17 cellular contexts compared by ENCODE assay signal in genomic region chr5:27778121-27778520, GRCh38.
DNase-seq lines count a peak whose midpoint lies in the region; ATAC-seq, FAIRE-seq and TF ChIP-seq lines count a peak whose summit lies in the region.
"Had no signal": no experiment of that assay in that cellular context is flagged by ENCODE, and none has a peak within 500 bp of the region (broad histone marks: within the 10 kb centered on the region; RNA-seq: fewer than 3 reads in every experiment).

No MANE protein-coding gene starts in this region.

- DNase-seq in Ammon's horn (ENCODE audit: low spot score): peak; percentile 63
- DNase-seq in HTR-8/SVneo (ENCODE audit: insufficient read length, low spot score): no peak
- peak; percentile 39 for DNase-seq in bronchial epithelial cell (ENCODE audit: low read depth)
- peak; percentile 1 for DNase-seq in iris pigment epithelial cell (ENCODE audit: low read depth)
- DNase-seq in activated CD4-positive, alpha-beta T cell treated with anti-CD3 and anti-CD28 coated beads for 4 hours: no peak
- no peak for DNase-seq in DMS 273 (lab: John Stamatoyannopoulos, UW; ENCODE audit: unreplicated experiment)
- DNase-seq: 8988T; AML-193; CD4-positive, CD25-positive, alpha-beta regulatory T cell; DMS 273 treated with DMSO at 0.1 percent for 48 hours; GOT3 had no signal

- H3K4me3 ChIP-seq in bronchial epithelial cell (ENCODE audit: low read depth, low read length): no peak overlapping the region
- H3K4me3 ChIP-seq: BLaER1 treated with 17β-estradiol and CSF1 and Interleukin-3, amounts not matched to agents 10 nM and 100 nM; GM12878 had no signal

- TF ChIP-seq CTCF in bronchial epithelial cell (IDR thresholded peaks at IDR 0.05; ENCODE audit: insufficient read depth, low read length, severe bottlenecking): no peak

- no peaks in the 10 kb centered on the region for H3K27me3 ChIP-seq in bronchial epithelial cell (ENCODE audit: control insufficient read depth, insufficient read depth, low read length)
- H3K27me3 ChIP-seq: BLaER1 treated with 17β-estradiol and CSF1 and Interleukin-3, amounts not matched to agents 10 nM and 100 nM had no signal

- FAIRE-seq in HTR-8/SVneo (lab: Jason Lieb, UNC): peak; percentile 36
- no peak for FAIRE-seq in bronchial epithelial cell (lab: Jason Lieb, UNC)
- FAIRE-seq: GM12878, GM18507, HepG2 had no signal

- no peaks in the 10 kb centered on the region for H3K36me3 ChIP-seq in bronchial epithelial cell (ENCODE audit: control insufficient read depth, insufficient read depth, low read length)
- H3K36me3 ChIP-seq: BLaER1 treated with 17β-estradiol and CSF1 and Interleukin-3, amounts not matched to agents 10 nM and 100 nM had no signal

- no peak for ATAC-seq in GM21717 (IDR thresholded peaks at IDR 0.05; ENCODE audit: unreplicated experiment)
- ATAC-seq in HG03280 (IDR thresholded peaks at IDR 0.05; ENCODE audit: unreplicated experiment): no peak
- ATAC-seq: GM12878, HepG2 had no signal

Comparison
In these comparisons a context has a peak if more than half of its experiments do, and no peak if none do; other contexts are left out.
1. DNase-seq: peak in Ammon's horn (single experiment), bronchial epithelial cell (single experiment) and iris pigment epithelial cell (single experiment); none in HTR-8/SVneo (single experiment), activated CD4-positive, alpha-beta T cell treated with anti-CD3 and anti-CD28 coated beads for 4 hours (0 of 2) and DMS 273 (single experiment).